1 cellular context compared by ENCODE assay signal in the genomic region with DNA sequence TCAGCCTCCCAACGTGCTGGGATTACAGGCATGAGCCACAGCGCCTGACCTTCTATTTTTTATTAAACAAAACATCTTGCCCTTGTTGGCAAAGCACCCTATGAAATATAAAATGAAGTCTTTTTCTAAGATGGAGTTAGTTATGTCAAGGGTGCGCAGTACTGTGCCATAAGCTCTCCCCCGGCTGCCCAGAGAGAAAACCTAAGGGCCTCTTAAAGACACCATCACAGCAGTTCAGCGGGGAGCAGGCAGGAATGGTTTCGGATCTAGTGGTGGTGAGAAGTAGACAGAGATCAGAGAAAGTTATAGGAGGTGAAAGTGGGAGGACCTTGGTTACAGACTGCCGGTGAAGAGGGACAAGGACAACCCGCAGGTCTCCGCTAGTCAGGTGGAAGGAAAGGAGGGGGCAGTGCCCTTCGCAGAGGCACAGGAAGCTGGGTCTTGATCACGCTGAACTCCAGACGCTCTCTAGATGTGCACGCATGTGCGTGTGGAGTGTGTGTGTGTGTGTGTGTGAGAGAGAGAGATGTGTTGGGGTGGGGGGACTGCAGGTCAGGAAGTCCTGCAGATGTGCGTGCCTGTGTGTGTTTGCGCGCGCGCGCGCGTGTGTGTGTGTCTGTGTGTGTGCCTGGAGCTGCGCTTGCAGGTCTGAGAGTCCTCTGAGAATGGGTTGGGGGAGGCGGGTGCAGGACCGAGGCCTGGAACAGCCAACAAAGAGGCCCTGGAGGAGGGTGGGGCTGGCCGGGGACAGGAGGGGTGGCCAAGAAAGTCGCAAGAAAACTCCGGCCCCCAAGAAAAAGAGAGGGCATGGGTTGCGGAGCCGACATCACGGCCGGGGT.
TF ChIP-seq lines count a peak whose summit lies in the region.

No MANE protein-coding gene starts in this region.

TF ChIP-seq in HepG2, 621 proteins besides CTCF, POLR2A, EP300 and RAD21 (continued from another document and continues in another):
- TF ChIP-seq, protein P1, sequence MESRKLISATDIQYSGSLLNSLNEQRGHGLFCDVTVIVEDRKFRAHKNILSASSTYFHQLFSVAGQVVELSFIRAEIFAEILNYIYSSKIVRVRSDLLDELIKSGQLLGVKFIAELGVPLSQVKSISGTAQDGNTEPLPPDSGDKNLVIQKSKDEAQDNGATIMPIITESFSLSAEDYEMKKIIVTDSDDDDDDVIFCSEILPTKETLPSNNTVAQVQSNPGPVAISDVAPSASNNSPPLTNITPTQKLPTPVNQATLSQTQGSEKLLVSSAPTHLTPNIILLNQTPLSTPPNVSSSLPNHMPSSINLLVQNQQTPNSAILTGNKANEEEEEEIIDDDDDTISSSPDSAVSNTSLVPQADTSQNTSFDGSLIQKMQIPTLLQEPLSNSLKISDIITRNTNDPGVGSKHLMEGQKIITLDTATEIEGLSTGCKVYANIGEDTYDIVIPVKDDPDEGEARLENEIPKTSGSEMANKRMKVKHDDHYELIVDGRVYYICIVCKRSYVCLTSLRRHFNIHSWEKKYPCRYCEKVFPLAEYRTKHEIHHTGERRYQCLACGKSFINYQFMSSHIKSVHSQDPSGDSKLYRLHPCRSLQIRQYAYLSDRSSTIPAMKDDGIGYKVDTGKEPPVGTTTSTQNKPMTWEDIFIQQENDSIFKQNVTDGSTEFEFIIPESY (CRISPR knock-in tag; IDR thresholded peaks at IDR 0.05) = no peak
- TF ChIP-seq ZNF44 (CRISPR knock-in tag; IDR thresholded peaks at IDR 0.05) = peak; percentile 70; the same call in 1 of the 2 replicates
- 0 out of 2 replicates have a peak, but pooled peaks have one; percentile 7 for TF ChIP-seq PHF8 (CRISPR knock-in tag; IDR thresholded peaks at IDR 0.05)
- TF ChIP-seq, protein P2, sequence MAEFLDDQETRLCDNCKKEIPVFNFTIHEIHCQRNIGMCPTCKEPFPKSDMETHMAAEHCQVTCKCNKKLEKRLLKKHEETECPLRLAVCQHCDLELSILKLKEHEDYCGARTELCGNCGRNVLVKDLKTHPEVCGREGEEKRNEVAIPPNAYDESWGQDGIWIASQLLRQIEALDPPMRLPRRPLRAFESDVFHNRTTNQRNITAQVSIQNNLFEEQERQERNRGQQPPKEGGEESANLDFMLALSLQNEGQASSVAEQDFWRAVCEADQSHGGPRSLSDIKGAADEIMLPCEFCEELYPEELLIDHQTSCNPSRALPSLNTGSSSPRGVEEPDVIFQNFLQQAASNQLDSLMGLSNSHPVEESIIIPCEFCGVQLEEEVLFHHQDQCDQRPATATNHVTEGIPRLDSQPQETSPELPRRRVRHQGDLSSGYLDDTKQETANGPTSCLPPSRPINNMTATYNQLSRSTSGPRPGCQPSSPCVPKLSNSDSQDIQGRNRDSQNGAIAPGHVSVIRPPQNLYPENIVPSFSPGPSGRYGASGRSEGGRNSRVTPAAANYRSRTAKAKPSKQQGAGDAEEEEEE (CRISPR knock-in tag; IDR thresholded peaks at IDR 0.05; ENCODE audit: borderline replicate concordance) = no peak
- TF ChIP-seq ZNF773 (CRISPR knock-in tag; IDR thresholded peaks at IDR 0.05; ENCODE audit: borderline replicate concordance) = no peak
- TF ChIP-seq MEIS2 (CRISPR knock-in tag; IDR thresholded peaks at IDR 0.05) = no peak
- TF ChIP-seq, protein P3, sequence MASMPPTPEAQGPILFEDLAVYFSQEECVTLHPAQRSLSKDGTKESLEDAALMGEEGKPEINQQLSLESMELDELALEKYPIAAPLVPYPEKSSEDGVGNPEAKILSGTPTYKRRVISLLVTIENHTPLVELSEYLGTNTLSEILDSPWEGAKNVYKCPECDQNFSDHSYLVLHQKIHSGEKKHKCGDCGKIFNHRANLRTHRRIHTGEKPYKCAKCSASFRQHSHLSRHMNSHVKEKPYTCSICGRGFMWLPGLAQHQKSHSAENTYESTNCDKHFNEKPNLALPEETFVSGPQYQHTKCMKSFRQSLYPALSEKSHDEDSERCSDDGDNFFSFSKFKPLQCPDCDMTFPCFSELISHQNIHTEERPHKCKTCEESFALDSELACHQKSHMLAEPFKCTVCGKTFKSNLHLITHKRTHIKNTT (CRISPR knock-in tag; IDR thresholded peaks at IDR 0.05) = no peak
- TF ChIP-seq ZNF282 (IDR thresholded peaks at IDR 0.05; ENCODE audit: partially characterized antibody) = peak; percentile 26
- no peak for TF ChIP-seq ELF3 (CRISPR knock-in tag; IDR thresholded peaks at IDR 0.05)
- no peak for TF ChIP-seq ZNF562 (CRISPR knock-in tag; IDR thresholded peaks at IDR 0.05; ENCODE audit: borderline replicate concordance)
- TF ChIP-seq HHEX (CRISPR knock-in tag; IDR thresholded peaks at IDR 0.05) = no peak
- no peak for TF ChIP-seq ZNF496 (CRISPR knock-in tag; IDR thresholded peaks at IDR 0.05; ENCODE audit: insufficient replicate concordance)
- TF ChIP-seq ZBTB8A (CRISPR knock-in tag; IDR thresholded peaks at IDR 0.05; ENCODE audit: borderline replicate concordance, low read depth) = no peak
- TF ChIP-seq TEAD2 (CRISPR knock-in tag; IDR thresholded peaks at IDR 0.05) = no peak
- TF ChIP-seq NFATC3 (CRISPR knock-in tag; IDR thresholded peaks at IDR 0.05) = no peak
- no peak; the same call in 1 of the 2 replicates for TF ChIP-seq SOX5 (CRISPR knock-in tag; IDR thresholded peaks at IDR 0.05; ENCODE audit: borderline replicate concordance)
- TF ChIP-seq ARNT (IDR thresholded peaks at IDR 0.05) = peak; percentile 81; the same call in 1 of the 2 replicates
- TF ChIP-seq ZNF543 (CRISPR knock-in tag; IDR thresholded peaks at IDR 0.05) = 0 out of 2 replicates have a peak, but pooled peaks have one; percentile 26
- TF ChIP-seq, protein P4, sequence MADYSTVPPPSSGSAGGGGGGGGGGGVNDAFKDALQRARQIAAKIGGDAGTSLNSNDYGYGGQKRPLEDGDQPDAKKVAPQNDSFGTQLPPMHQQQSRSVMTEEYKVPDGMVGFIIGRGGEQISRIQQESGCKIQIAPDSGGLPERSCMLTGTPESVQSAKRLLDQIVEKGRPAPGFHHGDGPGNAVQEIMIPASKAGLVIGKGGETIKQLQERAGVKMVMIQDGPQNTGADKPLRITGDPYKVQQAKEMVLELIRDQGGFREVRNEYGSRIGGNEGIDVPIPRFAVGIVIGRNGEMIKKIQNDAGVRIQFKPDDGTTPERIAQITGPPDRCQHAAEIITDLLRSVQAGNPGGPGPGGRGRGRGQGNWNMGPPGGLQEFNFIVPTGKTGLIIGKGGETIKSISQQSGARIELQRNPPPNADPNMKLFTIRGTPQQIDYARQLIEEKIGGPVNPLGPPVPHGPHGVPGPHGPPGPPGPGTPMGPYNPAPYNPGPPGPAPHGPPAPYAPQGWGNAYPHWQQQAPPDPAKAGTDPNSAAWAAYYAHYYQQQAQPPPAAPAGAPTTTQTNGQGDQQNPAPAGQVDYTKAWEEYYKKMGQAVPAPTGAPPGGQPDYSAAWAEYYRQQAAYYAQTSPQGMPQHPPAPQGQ (CRISPR knock-in tag; IDR thresholded peaks at IDR 0.05; ENCODE audit: borderline replicate concordance) = no peak; the same call in none of the 2 replicates
- TF ChIP-seq GATAD2A (CRISPR knock-in tag; IDR thresholded peaks at IDR 0.05) = no peak; the same call in 1 of the 2 replicates
- TF ChIP-seq ATF7 (IDR thresholded peaks at IDR 0.05) = no peak
- TF ChIP-seq ATF7 (CRISPR knock-in tag; IDR thresholded peaks at IDR 0.05) = 0 out of 2 replicates have a peak, but pooled peaks have one; percentile 27
- TF ChIP-seq, protein P5, sequence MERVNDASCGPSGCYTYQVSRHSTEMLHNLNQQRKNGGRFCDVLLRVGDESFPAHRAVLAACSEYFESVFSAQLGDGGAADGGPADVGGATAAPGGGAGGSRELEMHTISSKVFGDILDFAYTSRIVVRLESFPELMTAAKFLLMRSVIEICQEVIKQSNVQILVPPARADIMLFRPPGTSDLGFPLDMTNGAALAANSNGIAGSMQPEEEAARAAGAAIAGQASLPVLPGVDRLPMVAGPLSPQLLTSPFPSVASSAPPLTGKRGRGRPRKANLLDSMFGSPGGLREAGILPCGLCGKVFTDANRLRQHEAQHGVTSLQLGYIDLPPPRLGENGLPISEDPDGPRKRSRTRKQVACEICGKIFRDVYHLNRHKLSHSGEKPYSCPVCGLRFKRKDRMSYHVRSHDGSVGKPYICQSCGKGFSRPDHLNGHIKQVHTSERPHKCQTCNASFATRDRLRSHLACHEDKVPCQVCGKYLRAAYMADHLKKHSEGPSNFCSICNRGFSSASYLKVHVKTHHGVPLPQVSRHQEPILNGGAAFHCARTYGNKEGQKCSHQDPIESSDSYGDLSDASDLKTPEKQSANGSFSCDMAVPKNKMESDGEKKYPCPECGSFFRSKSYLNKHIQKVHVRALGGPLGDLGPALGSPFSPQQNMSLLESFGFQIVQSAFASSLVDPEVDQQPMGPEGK (CRISPR knock-in tag; IDR thresholded peaks at IDR 0.05) = no peak; the same call in 1 of the 2 replicates
- peak; percentile 65; the same call in 1 of the 2 replicates for TF ChIP-seq KAT7 (CRISPR knock-in tag; IDR thresholded peaks at IDR 0.05; ENCODE audit: borderline replicate concordance)
- no peak for TF ChIP-seq ZNF614 (CRISPR knock-in tag; IDR thresholded peaks at IDR 0.05; ENCODE audit: borderline replicate concordance)
- TF ChIP-seq MAFF (IDR thresholded peaks at IDR 0.05; ENCODE audit: low read depth, low read length) = no peak
- no peak for TF ChIP-seq REL (CRISPR knock-in tag; conservative IDR thresholded peaks at IDR 0.05)
- TF ChIP-seq KLF13 (CRISPR knock-in tag; IDR thresholded peaks at IDR 0.05) = peak; percentile 34; the same call in 1 of the 2 replicates
- TF ChIP-seq ZNF10 (CRISPR knock-in tag; IDR thresholded peaks at IDR 0.05; ENCODE audit: borderline replicate concordance, low read depth) = no peak
- TF ChIP-seq FOXJ3 (CRISPR knock-in tag; IDR thresholded peaks at IDR 0.05; ENCODE audit: borderline replicate concordance) = no peak
- TF ChIP-seq, protein P6, sequence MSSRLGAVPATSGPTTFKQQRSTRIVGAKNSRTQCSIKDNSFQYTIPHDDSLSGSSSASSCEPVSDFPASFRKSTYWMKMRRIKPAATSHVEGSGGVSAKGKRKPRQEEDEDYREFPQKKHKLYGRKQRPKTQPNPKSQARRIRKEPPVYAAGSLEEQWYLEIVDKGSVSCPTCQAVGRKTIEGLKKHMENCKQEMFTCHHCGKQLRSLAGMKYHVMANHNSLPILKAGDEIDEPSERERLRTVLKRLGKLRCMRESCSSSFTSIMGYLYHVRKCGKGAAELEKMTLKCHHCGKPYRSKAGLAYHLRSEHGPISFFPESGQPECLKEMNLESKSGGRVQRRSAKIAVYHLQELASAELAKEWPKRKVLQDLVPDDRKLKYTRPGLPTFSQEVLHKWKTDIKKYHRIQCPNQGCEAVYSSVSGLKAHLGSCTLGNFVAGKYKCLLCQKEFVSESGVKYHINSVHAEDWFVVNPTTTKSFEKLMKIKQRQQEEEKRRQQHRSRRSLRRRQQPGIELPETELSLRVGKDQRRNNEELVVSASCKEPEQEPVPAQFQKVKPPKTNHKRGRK (CRISPR knock-in tag; IDR thresholded peaks at IDR 0.05) = peak; percentile 31; the same call in 1 of the 2 replicates
- TF ChIP-seq NAIF1 (CRISPR knock-in tag; IDR thresholded peaks at IDR 0.05; ENCODE audit: borderline replicate concordance) = no peak
- TF ChIP-seq PCBP1 (IDR thresholded peaks at IDR 0.05; ENCODE audit: borderline replicate concordance, low read depth, low read length) = 0 out of 2 replicates have a peak, but pooled peaks have one; percentile 73
- TF ChIP-seq KAT2B (IDR thresholded peaks at IDR 0.05; ENCODE audit: borderline replicate concordance, low read depth, low read length) = no peak
- TF ChIP-seq ATM (IDR thresholded peaks at IDR 0.05; ENCODE audit: borderline replicate concordance) = no peak
- TF ChIP-seq, protein P7, sequence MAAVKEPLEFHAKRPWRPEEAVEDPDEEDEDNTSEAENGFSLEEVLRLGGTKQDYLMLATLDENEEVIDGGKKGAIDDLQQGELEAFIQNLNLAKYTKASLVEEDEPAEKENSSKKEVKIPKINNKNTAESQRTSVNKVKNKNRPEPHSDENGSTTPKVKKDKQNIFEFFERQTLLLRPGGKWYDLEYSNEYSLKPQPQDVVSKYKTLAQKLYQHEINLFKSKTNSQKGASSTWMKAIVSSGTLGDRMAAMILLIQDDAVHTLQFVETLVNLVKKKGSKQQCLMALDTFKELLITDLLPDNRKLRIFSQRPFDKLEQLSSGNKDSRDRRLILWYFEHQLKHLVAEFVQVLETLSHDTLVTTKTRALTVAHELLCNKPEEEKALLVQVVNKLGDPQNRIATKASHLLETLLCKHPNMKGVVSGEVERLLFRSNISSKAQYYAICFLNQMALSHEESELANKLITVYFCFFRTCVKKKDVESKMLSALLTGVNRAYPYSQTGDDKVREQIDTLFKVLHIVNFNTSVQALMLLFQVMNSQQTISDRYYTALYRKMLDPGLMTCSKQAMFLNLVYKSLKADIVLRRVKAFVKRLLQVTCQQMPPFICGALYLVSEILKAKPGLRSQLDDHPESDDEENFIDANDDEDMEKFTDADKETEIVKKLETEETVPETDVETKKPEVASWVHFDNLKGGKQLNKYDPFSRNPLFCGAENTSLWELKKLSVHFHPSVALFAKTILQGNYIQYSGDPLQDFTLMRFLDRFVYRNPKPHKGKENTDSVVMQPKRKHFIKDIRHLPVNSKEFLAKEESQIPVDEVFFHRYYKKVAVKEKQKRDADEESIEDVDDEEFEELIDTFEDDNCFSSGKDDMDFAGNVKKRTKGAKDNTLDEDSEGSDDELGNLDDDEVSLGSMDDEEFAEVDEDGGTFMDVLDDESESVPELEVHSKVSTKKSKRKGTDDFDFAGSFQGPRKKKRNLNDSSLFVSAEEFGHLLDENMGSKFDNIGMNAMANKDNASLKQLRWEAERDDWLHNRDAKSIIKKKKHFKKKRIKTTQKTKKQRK (IDR thresholded peaks at IDR 0.05; ENCODE audit: low read length) = no peak
- no peak for TF ChIP-seq HDAC6 (IDR thresholded peaks at IDR 0.05; ENCODE audit: low read depth, low read length)
- TF ChIP-seq ZNF333 (CRISPR knock-in tag; IDR thresholded peaks at IDR 0.05; ENCODE audit: borderline replicate concordance) = no peak
- TF ChIP-seq ZNF83 (CRISPR knock-in tag; IDR thresholded peaks at IDR 0.05; ENCODE audit: borderline replicate concordance) = no peak
- TF ChIP-seq ZFX (CRISPR knock-in tag; IDR thresholded peaks at IDR 0.05; ENCODE audit: low read depth) = peak; percentile 78
- TF ChIP-seq MIER3 (CRISPR knock-in tag; IDR thresholded peaks at IDR 0.05; ENCODE audit: borderline replicate concordance) = 0 out of 2 replicates have a peak, but pooled peaks have one; percentile 20
- peak; percentile 92; the same call in 1 of the 2 replicates for TF ChIP-seq ZNF556 (CRISPR knock-in tag; IDR thresholded peaks at IDR 0.05; ENCODE audit: borderline replicate concordance)
- TF ChIP-seq RFX5 (IDR thresholded peaks at IDR 0.05; ENCODE audit: low read depth, low read length) = no peak
- no peak for TF ChIP-seq TOE1 (CRISPR knock-in tag; IDR thresholded peaks at IDR 0.05)
- TF ChIP-seq, protein P8, sequence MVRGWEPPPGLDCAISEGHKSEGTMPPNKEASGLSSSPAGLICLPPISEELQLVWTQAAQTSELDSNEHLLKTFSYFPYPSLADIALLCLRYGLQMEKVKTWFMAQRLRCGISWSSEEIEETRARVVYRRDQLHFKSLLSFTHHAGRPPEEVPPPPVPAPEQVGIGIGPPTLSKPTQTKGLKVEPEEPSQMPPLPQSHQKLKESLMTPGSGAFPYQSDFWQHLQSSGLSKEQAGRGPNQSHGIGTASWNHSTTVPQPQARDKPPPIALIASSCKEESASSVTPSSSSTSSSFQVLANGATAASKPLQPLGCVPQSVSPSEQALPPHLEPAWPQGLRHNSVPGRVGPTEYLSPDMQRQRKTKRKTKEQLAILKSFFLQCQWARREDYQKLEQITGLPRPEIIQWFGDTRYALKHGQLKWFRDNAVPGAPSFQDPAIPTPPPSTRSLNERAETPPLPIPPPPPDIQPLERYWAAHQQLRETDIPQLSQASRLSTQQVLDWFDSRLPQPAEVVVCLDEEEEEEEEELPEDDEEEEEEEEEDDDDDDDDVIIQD (CRISPR knock-in tag; IDR thresholded peaks at IDR 0.05; ENCODE audit: low read depth) = no peak; the same call in 1 of the 2 replicates
- no peak for TF ChIP-seq ZNF766 (CRISPR knock-in tag; IDR thresholded peaks at IDR 0.05; ENCODE audit: borderline replicate concordance)
- no peak for TF ChIP-seq ZNF274 (CRISPR knock-in tag; IDR thresholded peaks at IDR 0.05)
